ENCODE assay signal across 9 cellular contexts in genomic region chr5:143262393-143263174, GRCh38.
A peak's percentile ranks its signal among the peaks of the same experiment; 100 is the strongest.
DNase-seq lines count a peak whose midpoint lies in the region; ATAC-seq lines count a peak whose summit lies in the region.
"Had no signal": no experiment of that assay in that cellular context is flagged by ENCODE, and none has a peak within 500 bp of the region (broad histone marks: within the 10 kb centered on the region; RNA-seq: fewer than 3 reads in every experiment).

No MANE protein-coding gene starts in this region.

- H3K9me3 Mint-ChIP-seq in activated CD4-positive, alpha-beta T cell treated with anti-CD3 and anti-CD28 coated beads for 36 hours (ENCODE audit: low read depth) = peaks cover 21% of the 10 kb centered on the region
- peaks cover 17% of the 10 kb centered on the region for H3K9me3 Mint-ChIP-seq in activated CD4-positive, alpha-beta T cell treated with anti-CD3 and anti-CD28 coated beads, Interleukin-2, amount 10 ng/mL, durations not matched to agents 24 days and 14 days
- peaks cover 6% of the 10 kb centered on the region for H3K9me3 Mint-ChIP-seq in activated CD8-positive, alpha-beta memory T cell treated with anti-CD3 and anti-CD28 coated beads, Interleukin-2, amount 10 ng/mL, durations not matched to agents 7 days and 5 days (ENCODE audit: low read depth)

- H3K4me3 ChIP-seq in H7 (ENCODE audit: insufficient read depth, low read depth, low read length) = no peak overlapping the region

- no peaks in the 10 kb centered on the region for H3K27me3 ChIP-seq in H7 (ENCODE audit: control insufficient read depth, insufficient read depth, low read length)
- H3K27me3 ChIP-seq: neutrophil had no signal

- H3K27ac Mint-ChIP-seq in activated CD4-positive, alpha-beta T cell treated with anti-CD3 and anti-CD28 coated beads for 36 hours = peak overlapping the region; percentile 10
- H3K27ac Mint-ChIP-seq in activated CD4-positive, alpha-beta T cell treated with anti-CD3 and anti-CD28 coated beads, Interleukin-2, amount 10 ng/mL, durations not matched to agents 24 days and 14 days = no peak overlapping the region
- H3K27ac Mint-ChIP-seq in activated CD8-positive, alpha-beta memory T cell treated with anti-CD3 and anti-CD28 coated beads, Interleukin-2, amount 10 ng/mL, durations not matched to agents 7 days and 5 days = no peak overlapping the region

- H3K36me3 ChIP-seq in H7 (replicated peaks; ENCODE audit: control insufficient read depth, insufficient read depth, low read length) = no peaks in the 10 kb centered on the region
- H3K36me3 ChIP-seq: neutrophil had no signal

- H3K36me3 Mint-ChIP-seq in activated CD4-positive, alpha-beta T cell treated with anti-CD3 and anti-CD28 coated beads for 36 hours (ENCODE audit: low read depth) = peaks cover under 1% of the 10 kb centered on the region
- H3K36me3 Mint-ChIP-seq in activated CD4-positive, alpha-beta T cell treated with anti-CD3 and anti-CD28 coated beads, Interleukin-2, amount 10 ng/mL, durations not matched to agents 24 days and 14 days (ENCODE audit: low read depth) = peaks cover 14% of the 10 kb centered on the region
- peaks cover 3% of the 10 kb centered on the region for H3K36me3 Mint-ChIP-seq in activated CD8-positive, alpha-beta memory T cell treated with anti-CD3 and anti-CD28 coated beads, Interleukin-2, amount 10 ng/mL, durations not matched to agents 7 days and 5 days

- peak; percentile 43 for ATAC-seq in activated CD4-positive, alpha-beta T cell treated with anti-CD3 and anti-CD28 coated beads for 36 hours
- peak; percentile 47 for ATAC-seq in HG03280 (IDR thresholded peaks at IDR 0.05; ENCODE audit: unreplicated experiment)
- no peak for ATAC-seq in activated CD8-positive, alpha-beta memory T cell treated with anti-CD3 and anti-CD28 coated beads, Interleukin-2, amount 10 ng/mL, durations not matched to agents 7 days and 5 days

- POLR2A ChIA-PET in activated CD4-positive, alpha-beta T cell treated with anti-CD3 and anti-CD28 coated beads for 36 hours (lab: Charles Lee) = no interaction called here

- H3K27me3 Mint-ChIP-seq in activated CD4-positive, alpha-beta T cell treated with anti-CD3 and anti-CD28 coated beads for 36 hours = no peaks in the 10 kb centered on the region
- H3K27me3 Mint-ChIP-seq in activated CD4-positive, alpha-beta T cell treated with anti-CD3 and anti-CD28 coated beads, Interleukin-2, amount 10 ng/mL, durations not matched to agents 24 days and 14 days = no peaks in the 10 kb centered on the region
- H3K27me3 Mint-ChIP-seq in activated CD8-positive, alpha-beta memory T cell treated with anti-CD3 and anti-CD28 coated beads, Interleukin-2, amount 10 ng/mL, durations not matched to agents 7 days and 5 days = no peaks in the 10 kb centered on the region

- H3K4me3 Mint-ChIP-seq in activated CD4-positive, alpha-beta T cell treated with anti-CD3 and anti-CD28 coated beads for 36 hours = no peak overlapping the region
- no peak overlapping the region for H3K4me3 Mint-ChIP-seq in activated CD4-positive, alpha-beta T cell treated with anti-CD3 and anti-CD28 coated beads, Interleukin-2, amount 10 ng/mL, durations not matched to agents 24 days and 14 days
- no peak overlapping the region for H3K4me3 Mint-ChIP-seq in activated CD8-positive, alpha-beta memory T cell treated with anti-CD3 and anti-CD28 coated beads, Interleukin-2, amount 10 ng/mL, durations not matched to agents 7 days and 5 days

- intact Hi-C loops in activated CD4-positive, alpha-beta T cell treated with anti-CD3 and anti-CD28 coated beads for 36 hours (cut with DNase I, micrococcal nuclease) = no loop called here
- intact Hi-C loops in activated CD4-positive, alpha-beta T cell treated with anti-CD3 and anti-CD28 coated beads, Interleukin-2, amount 10 ng/mL, durations not matched to agents 24 days and 14 days (cut with micrococcal nuclease) = loop anchor here (2.0 to 5.0 kb wide), 3 partner anchors 45 to 260 kb away; no protein-coding TSS in a partner anchor

- no peak for DNase-seq in activated CD4-positive, alpha-beta T cell treated with anti-CD3 and anti-CD28 coated beads for 36 hours
- no peak for DNase-seq in activated CD4-positive, alpha-beta T cell treated with anti-CD3 and anti-CD28 coated beads, Interleukin-2, amount 10 ng/mL, durations not matched to agents 24 days and 14 days
- DNase-seq in astrocyte of the hippocampus (ENCODE audit: low read depth, low spot score) = peak; percentile 44
- peak; percentile 44 for DNase-seq in smooth muscle cell of the brain vasculature (ENCODE audit: low read depth, low spot score)
- no peak for DNase-seq in activated CD8-positive, alpha-beta memory T cell treated with anti-CD3 and anti-CD28 coated beads, Interleukin-2, amount 10 ng/mL, durations not matched to agents 7 days and 5 days
- no peak for DNase-seq in H7
- DNase-seq in inferior parietal cortex (ENCODE audit: extremely low spot score) = no peak

- peaks cover 19% of the 10 kb centered on the region for H3K4me1 Mint-ChIP-seq in activated CD4-positive, alpha-beta T cell treated with anti-CD3 and anti-CD28 coated beads for 36 hours
- H3K4me1 Mint-ChIP-seq in activated CD4-positive, alpha-beta T cell treated with anti-CD3 and anti-CD28 coated beads, Interleukin-2, amount 10 ng/mL, durations not matched to agents 24 days and 14 days = peaks cover 12% of the 10 kb centered on the region
- H3K4me1 Mint-ChIP-seq in activated CD8-positive, alpha-beta memory T cell treated with anti-CD3 and anti-CD28 coated beads, Interleukin-2, amount 10 ng/mL, durations not matched to agents 7 days and 5 days = peaks cover 4% of the 10 kb centered on the region

- CTCF ChIA-PET in activated CD4-positive, alpha-beta T cell treated with anti-CD3 and anti-CD28 coated beads for 36 hours (lab: Charles Lee) = no interaction called here
- CTCF ChIA-PET in activated CD8-positive, alpha-beta memory T cell treated with anti-CD3 and anti-CD28 coated beads, Interleukin-2, amount 10 ng/mL, durations not matched to agents 7 days and 5 days (lab: Charles Lee) = no interaction called here

Comparison
In these comparisons a context has a peak if more than half of its experiments do, and no peak if none do; other contexts are left out.
1. DNase-seq: peak in astrocyte of the hippocampus (single experiment) and smooth muscle cell of the brain vasculature (single experiment); none in activated CD4-positive, alpha-beta T cell treated with anti-CD3 and anti-CD28 coated beads for 36 hours (single experiment), activated CD4-positive, alpha-beta T cell treated with anti-CD3 and anti-CD28 coated beads, Interleukin-2, amount 10 ng/mL, durations not matched to agents 24 days and 14 days (single experiment), activated CD8-positive, alpha-beta memory T cell treated with anti-CD3 and anti-CD28 coated beads, Interleukin-2, amount 10 ng/mL, durations not matched to agents 7 days and 5 days (single experiment), H7 (single experiment) and inferior parietal cortex (single experiment).